ENCODE assay signal across 1 cellular context in the genomic region with DNA sequence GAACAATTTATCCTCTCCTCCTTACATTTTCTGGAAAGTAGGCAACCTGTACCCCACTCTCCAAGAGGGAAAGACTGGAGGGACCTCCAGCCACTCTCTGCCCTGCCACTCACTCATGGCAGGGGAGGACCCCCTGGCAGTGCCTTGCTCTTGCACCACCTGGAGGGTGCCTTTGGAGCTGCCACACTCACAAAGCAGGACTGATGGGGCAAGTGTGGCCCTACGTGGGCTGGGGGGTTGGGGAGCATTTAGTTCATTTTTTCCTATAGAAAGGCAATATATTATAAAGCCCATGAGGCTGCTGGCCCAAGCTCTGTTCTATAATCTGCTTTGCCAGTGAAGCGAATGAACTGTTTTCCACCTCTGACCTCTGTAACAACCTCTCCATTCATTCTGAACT.
TF ChIP-seq lines count a peak whose summit lies in the region.

No MANE protein-coding gene starts in this region.

TF ChIP-seq in HepG2, 621 proteins besides CTCF, POLR2A, EP300 and RAD21:
- no peak for TF ChIP-seq ZNF235 (CRISPR knock-in tag; IDR thresholded peaks at IDR 0.05; ENCODE audit: borderline replicate concordance)
- no peak for TF ChIP-seq FOXC1 (CRISPR knock-in tag; IDR thresholded peaks at IDR 0.05; ENCODE audit: borderline replicate concordance)
- TF ChIP-seq ETV6 (CRISPR knock-in tag; conservative IDR thresholded peaks at IDR 0.05): no peak
- no peak for TF ChIP-seq RBAK (CRISPR knock-in tag; IDR thresholded peaks at IDR 0.05)
- no peak for TF ChIP-seq ZNF225 (CRISPR knock-in tag; IDR thresholded peaks at IDR 0.05)
- TF ChIP-seq SMC3 (IDR thresholded peaks at IDR 0.05; ENCODE audit: low read length): no peak
- no peak for TF ChIP-seq HNF1B (CRISPR knock-in tag; IDR thresholded peaks at IDR 0.05)
- no peak for TF ChIP-seq ZNF878 (CRISPR knock-in tag; IDR thresholded peaks at IDR 0.05)
- TF ChIP-seq ZNF17 (CRISPR knock-in tag; IDR thresholded peaks at IDR 0.05): no peak
- no peak for TF ChIP-seq RCOR2 (CRISPR knock-in tag; IDR thresholded peaks at IDR 0.05)
- no peak for TF ChIP-seq SKI (IDR thresholded peaks at IDR 0.05; ENCODE audit: partially characterized antibody)
- no peak for TF ChIP-seq ZBTB7A (CRISPR knock-in tag; IDR thresholded peaks at IDR 0.05)
- TF ChIP-seq ZNF75D (CRISPR knock-in tag; IDR thresholded peaks at IDR 0.05; ENCODE audit: borderline replicate concordance): no peak
- TF ChIP-seq CREB1 (IDR thresholded peaks at IDR 0.05): no peak
- TF ChIP-seq CREB1 (CRISPR knock-in tag; IDR thresholded peaks at IDR 0.05): no peak
